In genomic region chr2:106358081-106358480, GRCh38 we compare ENCODE assay signal across 12 cellular contexts.
DNase-seq lines count a peak whose midpoint lies in the region; ATAC-seq and TF ChIP-seq lines count a peak whose summit lies in the region.
"Had no signal": no experiment of that assay in that cellular context is flagged by ENCODE, and none has a peak within 500 bp of the region (broad histone marks: within the 10 kb centered on the region; RNA-seq: fewer than 3 reads in every experiment).

No MANE protein-coding gene starts in this region.

- peaks cover 1% of the 10 kb centered on the region for H3K36me3 Mint-ChIP-seq in activated CD4-positive, alpha-beta memory T cell treated with anti-CD3 and anti-CD28 coated beads for 36 hours
- no peaks in the 10 kb centered on the region for H3K36me3 Mint-ChIP-seq in activated T-helper 2 cell treated with anti-CD3 and anti-CD28 coated beads, Interferon-gamma antibody, Interleukin-2, Interleukin-4, amounts not matched to agents 10 μg/mL and 5 μg/mL and 100 μg/mL, durations not matched to agents 14 hours and 24 hours and 36 hours (ENCODE audit: low read depth)
- H3K36me3 Mint-ChIP-seq: memory B cell, T-cell had no signal

- no peak overlapping the region for H3K27ac Mint-ChIP-seq in activated CD4-positive, alpha-beta memory T cell treated with anti-CD3 and anti-CD28 coated beads for 36 hours
- H3K27ac Mint-ChIP-seq in activated T-helper 2 cell treated with anti-CD3 and anti-CD28 coated beads, Interferon-gamma antibody, Interleukin-2, Interleukin-4, amounts not matched to agents 10 μg/mL and 5 μg/mL and 100 μg/mL, durations not matched to agents 14 hours and 24 hours and 36 hours = no peak overlapping the region
- H3K27ac Mint-ChIP-seq: memory B cell, T-cell had no signal

- no peak for TF ChIP-seq CTCF in KMS-11 (conservative IDR thresholded peaks at IDR 0.05; ENCODE audit: low read depth, low read length)

- no peaks in the 10 kb centered on the region for H3K36me3 ChIP-seq in KMS-11 (ENCODE audit: insufficient read depth)

- no peak for DNase-seq in NCI-H774 (lab: John Stamatoyannopoulos, UW)
- no peak for DNase-seq in Kasumi-1 (lab: John Stamatoyannopoulos, UW)
- no peak for DNase-seq in activated CD4-positive, alpha-beta memory T cell treated with anti-CD3 and anti-CD28 coated beads for 36 hours
- no peak for DNase-seq in activated T-helper 2 cell treated with anti-CD3 and anti-CD28 coated beads, Interferon-gamma antibody, Interleukin-2, Interleukin-4, amounts not matched to agents 10 μg/mL and 5 μg/mL and 100 μg/mL, durations not matched to agents 14 hours and 24 hours and 36 hours (ENCODE audit: low spot score)
- DNase-seq: glutamatergic neuron, T-cell had no signal

- H3K27me3 Mint-ChIP-seq in activated CD4-positive, alpha-beta memory T cell treated with anti-CD3 and anti-CD28 coated beads for 36 hours = peaks cover 15% of the 10 kb centered on the region
- H3K27me3 Mint-ChIP-seq in activated T-helper 2 cell treated with anti-CD3 and anti-CD28 coated beads, Interferon-gamma antibody, Interleukin-2, Interleukin-4, amounts not matched to agents 10 μg/mL and 5 μg/mL and 100 μg/mL, durations not matched to agents 14 hours and 24 hours and 36 hours (ENCODE audit: low read depth) = peaks cover 25% of the 10 kb centered on the region
- H3K27me3 Mint-ChIP-seq: memory B cell had no signal

- no peak overlapping the region for H3K4me3 Mint-ChIP-seq in activated CD4-positive, alpha-beta memory T cell treated with anti-CD3 and anti-CD28 coated beads for 36 hours
- H3K4me3 Mint-ChIP-seq in activated T-helper 2 cell treated with anti-CD3 and anti-CD28 coated beads, Interferon-gamma antibody, Interleukin-2, Interleukin-4, amounts not matched to agents 10 μg/mL and 5 μg/mL and 100 μg/mL, durations not matched to agents 14 hours and 24 hours and 36 hours (ENCODE audit: low read depth) = no peak overlapping the region
- H3K4me3 Mint-ChIP-seq: memory B cell, T-cell had no signal

- no peak overlapping the region for H3K27ac ChIP-seq in KMS-11
- H3K27ac ChIP-seq: HL-60 had no signal

- no peak overlapping the region for H3K4me3 ChIP-seq in KMS-11 (IDR thresholded peaks at IDR 0.05; ENCODE audit: insufficient read depth, low read depth, low read length)

- H3K4me1 ChIP-seq in KMS-11 (ENCODE audit: low read depth, poor library complexity, severe bottlenecking) = peaks cover 38% of the 10 kb centered on the region

- CTCF ChIA-PET in activated CD4-positive, alpha-beta memory T cell treated with anti-CD3 and anti-CD28 coated beads for 36 hours (lab: Charles Lee) = interaction anchor here (1.0 kb wide), 1 partner anchor 254 kb away, joined by 3 read pairs; no protein-coding TSS in a partner anchor

- H4K20me1 ChIP-seq in KMS-11 (ENCODE audit: insufficient read depth) = no peaks in the 10 kb centered on the region

- ATAC-seq in GM18519 (IDR thresholded peaks at IDR 0.05; ENCODE audit: low FRiP score, unreplicated experiment) (peak; percentile 94), GM21381 (IDR thresholded peaks at IDR 0.05; ENCODE audit: unreplicated experiment) (peak; percentile 92), HG02981 (IDR thresholded peaks at IDR 0.05; ENCODE audit: unreplicated experiment) (peak; percentile 93)
- ATAC-seq: T-cell had no signal

- no peaks in the 10 kb centered on the region for H3K79me2 ChIP-seq in KMS-11 (ENCODE audit: insufficient read depth, low read depth)

- intact Hi-C loops in activated CD4-positive, alpha-beta memory T cell treated with anti-CD3 and anti-CD28 coated beads for 36 hours (cut with micrococcal nuclease) = no loop called here
- intact Hi-C loops in activated T-helper 2 cell treated with anti-CD3 and anti-CD28 coated beads, Interferon-gamma antibody, Interleukin-2, Interleukin-4, amounts not matched to agents 10 μg/mL and 5 μg/mL and 100 μg/mL, durations not matched to agents 14 hours and 24 hours and 36 hours (cut with micrococcal nuclease) = no loop called here

- H3K9ac ChIP-seq in KMS-11 = no peak overlapping the region

- no peak overlapping the region for H2AFZ ChIP-seq in KMS-11 (ENCODE audit: low read depth)

- H3K4me2 ChIP-seq in KMS-11 = peak overlapping the region; percentile 73

- H3K9me3 Mint-ChIP-seq in activated CD4-positive, alpha-beta memory T cell treated with anti-CD3 and anti-CD28 coated beads for 36 hours = no peaks in the 10 kb centered on the region
- H3K9me3 Mint-ChIP-seq in activated T-helper 2 cell treated with anti-CD3 and anti-CD28 coated beads, Interferon-gamma antibody, Interleukin-2, Interleukin-4, amounts not matched to agents 10 μg/mL and 5 μg/mL and 100 μg/mL, durations not matched to agents 14 hours and 24 hours and 36 hours = no peaks in the 10 kb centered on the region
- H3K9me3 Mint-ChIP-seq: memory B cell, T-cell had no signal

- POLR2A ChIA-PET in activated CD4-positive, alpha-beta memory T cell treated with anti-CD3 and anti-CD28 coated beads for 36 hours (lab: Charles Lee) = interaction anchor here (1.0 kb wide), 1 partner anchor 198 kb away, joined by 3 read pairs; no protein-coding TSS in a partner anchor

- H3K27me3 ChIP-seq in KMS-11 (ENCODE audit: insufficient read depth, low read depth) = peaks cover 24% of the 10 kb centered on the region

- H3K4me1 Mint-ChIP-seq in activated CD4-positive, alpha-beta memory T cell treated with anti-CD3 and anti-CD28 coated beads for 36 hours (ENCODE audit: low read depth) = no peaks in the 10 kb centered on the region
- H3K4me1 Mint-ChIP-seq in activated T-helper 2 cell treated with anti-CD3 and anti-CD28 coated beads, Interferon-gamma antibody, Interleukin-2, Interleukin-4, amounts not matched to agents 10 μg/mL and 5 μg/mL and 100 μg/mL, durations not matched to agents 14 hours and 24 hours and 36 hours (ENCODE audit: low read depth) = peaks cover 1% of the 10 kb centered on the region
- H3K4me1 Mint-ChIP-seq: memory B cell, T-cell had no signal
